In the genomic region with DNA sequence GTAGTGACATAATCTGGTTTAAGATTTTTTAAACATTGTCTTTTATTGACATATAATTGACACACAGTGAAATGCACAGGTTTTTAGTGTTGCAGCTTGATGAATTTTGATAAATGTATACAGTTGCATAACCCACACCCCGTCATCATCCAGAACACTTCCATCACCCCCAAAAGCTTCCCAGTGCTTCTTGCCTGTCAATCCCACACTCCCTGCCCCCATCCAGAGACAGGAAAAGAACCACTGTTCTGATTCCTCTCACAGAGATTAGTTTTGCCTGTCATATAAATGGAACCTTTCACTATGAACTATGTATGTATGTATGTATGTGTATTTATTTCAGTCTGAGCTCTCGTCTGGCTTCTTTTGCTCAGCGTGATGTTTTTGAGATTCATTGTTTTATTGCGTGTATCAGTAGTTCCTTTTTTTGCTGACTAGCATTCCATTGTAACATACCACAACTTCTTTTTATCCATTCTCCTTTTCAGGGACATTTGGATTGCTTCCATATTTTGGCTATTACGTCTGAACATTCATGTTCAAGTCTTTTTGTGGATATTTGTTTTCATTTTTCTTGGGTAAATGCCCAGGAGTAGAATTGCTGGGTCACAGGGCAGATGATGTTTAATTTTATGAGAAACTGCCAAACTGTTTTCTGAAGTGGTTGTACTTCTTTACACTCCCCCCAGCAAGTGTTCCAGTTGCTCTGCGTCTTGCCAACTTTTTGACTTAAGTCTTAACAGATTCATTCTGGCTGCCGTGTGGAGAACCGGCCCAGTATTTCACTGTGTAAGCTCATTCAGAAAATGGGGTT, we compare ENCODE assay signal across 8 cellular contexts. TPM values are rescaled to one million over a fixed set of nuclear protein-coding genes. Genes with fewer than 3 reads are reported as not detected.
A peak's percentile ranks its signal among the peaks of the same experiment; 100 is the strongest.
DNase-seq lines count a peak whose midpoint lies in the region; ATAC-seq and TF ChIP-seq lines count a peak whose summit lies in the region.

No MANE protein-coding gene starts in this region.

- H3K4me1 ChIP-seq in BLaER1 treated with 17β-estradiol and CSF1 and Interleukin-3, amounts not matched to agents 10 nM and 100 nM: peaks cover 40 to 66% (median 51%) of the 10 kb centered on the region in 10 experiments

- TF ChIP-seq CTCF in natural killer cell (IDR thresholded peaks at IDR 0.05) (no peak), GM10266 (IDR thresholded peaks at IDR 0.05; ENCODE audit: control insufficient read depth, insufficient read depth, low read depth, missing control alignments) (no peak)

- peaks cover 30% of the 10 kb centered on the region for H3K36me3 Mint-ChIP-seq in central memory CD8-positive, alpha-beta T cell (ENCODE audit: insufficient read depth)
- no peaks in the 10 kb centered on the region for H3K36me3 Mint-ChIP-seq in natural killer cell

- H3K27ac Mint-ChIP-seq in central memory CD8-positive, alpha-beta T cell (ENCODE audit: low read depth): peak overlapping the region; percentile 12
- H3K27ac Mint-ChIP-seq in natural killer cell: peak overlapping the region; percentile 14 to 64

- H3K4me3 ChIP-seq in BLaER1 treated with 17β-estradiol and CSF1 and Interleukin-3, amounts not matched to agents 10 nM and 100 nM: no peak overlapping the region
- no peak overlapping the region for H3K4me3 ChIP-seq in MG63

- H3K36me3 ChIP-seq in BLaER1 treated with 17β-estradiol and CSF1 and Interleukin-3, amounts not matched to agents 10 nM and 100 nM: peaks cover 33 to 84% (median 63%) of the 10 kb centered on the region in 11 experiments
- H3K36me3 ChIP-seq in MG63: peaks cover 11% of the 10 kb centered on the region

- intact Hi-C loops in natural killer cell (cut with micrococcal nuclease): no loop called here

- peak overlapping the region in 5 of 11 experiments; percentile 32 to 57 (median 48); a peak in 5 of 22 replicates for H3K27ac ChIP-seq in BLaER1 treated with 17β-estradiol and CSF1 and Interleukin-3, amounts not matched to agents 10 nM and 100 nM

- H3K4me3 Mint-ChIP-seq in central memory CD8-positive, alpha-beta T cell: no peak overlapping the region
- no peak overlapping the region for H3K4me3 Mint-ChIP-seq in natural killer cell

- H3K4me2 ChIP-seq in BLaER1 treated with 17β-estradiol and CSF1 and Interleukin-3, amounts not matched to agents 10 nM and 100 nM: peak overlapping the region; percentile 53 to 77 (median 69); a peak in 18 of 22 replicates

- H3K9ac ChIP-seq in BLaER1 treated with 17β-estradiol and CSF1 and Interleukin-3, amounts not matched to agents 10 nM and 100 nM: 0 out of 22 replicates have a peak overlapping the region, but pooled peaks of 1 of the 11 experiments have one; percentile 36

- no peaks in the 10 kb centered on the region for H3K27me3 ChIP-seq in BLaER1 treated with 17β-estradiol and CSF1 and Interleukin-3, amounts not matched to agents 10 nM and 100 nM
- H3K27me3 ChIP-seq in MG63: no peaks in the 10 kb centered on the region

- H4K20me1 ChIP-seq in BLaER1 treated with 17β-estradiol and CSF1 and Interleukin-3, amounts not matched to agents 10 nM and 100 nM: peaks cover 0 to 79% (median 30%) of the 10 kb centered on the region in 11 experiments; a peak in 12 of 22 replicates

- H3K4me1 Mint-ChIP-seq in central memory CD8-positive, alpha-beta T cell: peaks cover 36% of the 10 kb centered on the region
- peaks cover 22 to 41% of the 10 kb centered on the region in 2 donors for H3K4me1 Mint-ChIP-seq in natural killer cell

- H3K27me3 Mint-ChIP-seq in central memory CD8-positive, alpha-beta T cell: no peaks in the 10 kb centered on the region
- H3K27me3 Mint-ChIP-seq in natural killer cell (ENCODE audit: low read depth in 2 of 2): no peaks in the 10 kb centered on the region

- ATAC-seq in central memory CD8-positive, alpha-beta T cell (replicated peaks; ENCODE audit: extremely low read depth, poor library complexity, severe bottlenecking): no peak
- no peak for ATAC-seq in natural killer cell

- no peaks in the 10 kb centered on the region for H3K9me3 ChIP-seq in BLaER1 treated with 17β-estradiol and CSF1 and Interleukin-3, amounts not matched to agents 10 nM and 100 nM (replicated peaks in 1 of 11)
- H3K9me3 ChIP-seq in MG63: no peaks in the 10 kb centered on the region

- DNase-seq in MG63 (peak; percentile 78), natural killer cell (no peak), GM10266 (ENCODE audit: extremely low spot score) (no peak), SK-N-DZ (ENCODE audit: low spot score) (no peak), HK-2 (ENCODE audit: unreplicated experiment) (no peak), H4 (ENCODE audit: low spot score) (no peak)
- DNase-seq in central memory CD8-positive, alpha-beta T cell (ENCODE audit: low spot score in 2 of 2): no peak

- no peaks in the 10 kb centered on the region for H3K9me3 Mint-ChIP-seq in central memory CD8-positive, alpha-beta T cell
- H3K9me3 Mint-ChIP-seq in natural killer cell: no peaks in the 10 kb centered on the region

RNA-seq across cellular contexts. Expression of a gene that starts 8.7 kb away (rescaled TPM):
- total RNA-seq in MG63 (2014; rRNA removed; shearing (Covaris generic); ENCODE audit: low replicate concordance): 6.3 and 9.0 TPM in 2 replicates
- 10 to 100 TPM; 21.2 to 22.1 (median 21.7) TPM for total RNA-seq in natural killer cell
- polyA plus RNA-seq in SK-N-DZ (2014; cell fraction: cytosol; rRNA removed): 8.5 and 13.4 TPM in 2 replicates
- 4.9 and 10.9 TPM in 2 replicates for polyA plus RNA-seq in SK-N-DZ (2014; cell fraction: nucleus; rRNA removed)
- 9.9 and 12.8 TPM in 2 replicates for total RNA-seq in H4 (2014; rRNA removed; shearing (Covaris generic))

RNA-seq across cellular contexts. Expression of a gene that starts 19.4 kb away (rescaled TPM):
- 12.2 and 14.3 TPM in 2 replicates for total RNA-seq in MG63 (2014; rRNA removed; shearing (Covaris generic); ENCODE audit: low replicate concordance)
- total RNA-seq in natural killer cell: 10 to 100 TPM; 42.7 to 54.6 (median 43.7) TPM
- polyA plus RNA-seq in SK-N-DZ (2014; cell fraction: cytosol; rRNA removed): 22.6 and 24.8 TPM in 2 replicates
- polyA plus RNA-seq in SK-N-DZ (2014; cell fraction: nucleus; rRNA removed): 51.4 and 73.7 TPM in 2 replicates
- 28.2 and 34.6 TPM in 2 replicates for total RNA-seq in H4 (2014; rRNA removed; shearing (Covaris generic))
